18 cellular contexts compared by ENCODE assay signal in the genomic region with DNA sequence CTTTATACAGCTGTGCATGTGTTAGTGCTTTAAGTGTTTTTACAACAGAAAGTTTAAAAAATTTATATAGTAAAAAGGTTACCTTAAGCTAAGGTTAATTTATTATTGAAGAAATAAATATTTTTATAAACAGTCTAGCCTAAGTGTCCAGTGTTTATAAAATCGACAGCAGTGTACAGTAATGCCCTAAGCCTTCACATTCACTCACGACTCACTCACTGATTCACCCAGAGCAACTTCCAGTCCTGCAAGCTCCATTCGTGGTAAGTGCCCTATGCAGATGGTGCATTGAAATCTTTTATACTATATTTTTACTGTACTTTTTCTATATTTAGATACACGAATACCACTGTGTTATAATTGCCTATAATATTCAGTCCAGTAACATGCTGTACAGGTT.
"Had no signal": no experiment of that assay in that cellular context is flagged by ENCODE, and none has a peak within 500 bp of the region (broad histone marks: within the 10 kb centered on the region; RNA-seq: fewer than 3 reads in every experiment).

No MANE protein-coding gene starts in this region.

- H3K4me3 ChIP-seq: coronary artery, gastrocnemius medialis, hepatocyte, lower lobe of right lung, right atrium auricular region, thyroid gland, uterus had no signal

- H3K4me1 Mint-ChIP-seq: activated CD4-positive, alpha-beta T cell treated with anti-CD3 and anti-CD28 coated beads for 36 hours; naive B cell had no signal

- FAIRE-seq: small intestine had no signal

- H3K4me3 Mint-ChIP-seq: activated CD4-positive, alpha-beta T cell treated with anti-CD3 and anti-CD28 coated beads for 36 hours; activated CD8-positive, alpha-beta T cell treated with anti-CD3 and anti-CD28 coated beads for 36 hours; activated T-helper 1 cell treated with anti-CD3 and anti-CD28 coated beads, Interleukin-12 subunit alpha, Interleukin-12 subunit beta, Interleukin-2, Interleukin-4 antibody, amounts not matched to agents 30 ng/mL and 10 ng/mL and 1 ng/mL, durations not matched to agents 14 hours and 24 hours and 36 hours; naive B cell had no signal

- H3K27ac ChIP-seq: coronary artery, gastrocnemius medialis, hepatocyte, lower lobe of right lung, neutrophil, right atrium auricular region, thyroid gland, uterus, VCaP had no signal

- H3K36me3 ChIP-seq: gastrocnemius medialis, lower lobe of right lung, neutrophil, right atrium auricular region, thyroid gland, uterus had no signal

- H3K4me1 ChIP-seq: gastrocnemius medialis, lower lobe of right lung, right atrium auricular region had no signal

- H3K9me3 ChIP-seq: gastrocnemius medialis, lower lobe of right lung, neutrophil, thyroid gland, uterus had no signal

- H3K27ac Mint-ChIP-seq: activated CD4-positive, alpha-beta T cell treated with anti-CD3 and anti-CD28 coated beads for 36 hours; activated CD8-positive, alpha-beta T cell treated with anti-CD3 and anti-CD28 coated beads for 36 hours; activated T-helper 1 cell treated with anti-CD3 and anti-CD28 coated beads, Interleukin-12 subunit alpha, Interleukin-12 subunit beta, Interleukin-2, Interleukin-4 antibody, amounts not matched to agents 30 ng/mL and 10 ng/mL and 1 ng/mL, durations not matched to agents 14 hours and 24 hours and 36 hours; naive B cell had no signal

- H2AFZ ChIP-seq: hepatocyte had no signal

- DNase-seq: activated CD4-positive, alpha-beta T cell treated with anti-CD3 and anti-CD28 coated beads for 36 hours; activated CD8-positive, alpha-beta T cell treated with anti-CD3 and anti-CD28 coated beads for 36 hours; activated naive CD4-positive, alpha-beta T cell; caudate nucleus; effector memory CD4-positive, alpha-beta T cell; gastrocnemius medialis; lower lobe of right lung; naive B cell; small intestine; T-helper 9 cell; thyroid gland; uterus had no signal

- H3K27me3 ChIP-seq: gastrocnemius medialis, hepatocyte, neutrophil, right atrium auricular region, thyroid gland, uterus had no signal

- H3K4me2 ChIP-seq: hepatocyte had no signal

- ATAC-seq: activated CD4-positive, alpha-beta T cell treated with anti-CD3 and anti-CD28 coated beads for 36 hours; activated CD8-positive, alpha-beta T cell treated with anti-CD3 and anti-CD28 coated beads for 36 hours; gastrocnemius medialis; lower lobe of right lung had no signal
